Comparison of ENCODE assay signal across 1 cellular context in genomic region chr15:51982013-51982769, GRCh38.
TF ChIP-seq lines count a peak whose summit lies in the region.

No MANE protein-coding gene starts in this region.

TF ChIP-seq in endothelial cell of umbilical vein, 7 proteins besides CTCF, POLR2A, EP300 and RAD21:
- TF ChIP-seq POLR2AphosphoS5 (IDR thresholded peaks at IDR 0.05; ENCODE audit: insufficient read depth, low read depth, low read length) = no peak
- TF ChIP-seq GATA2 (IDR thresholded peaks at IDR 0.05; ENCODE audit: insufficient read depth, insufficient read length, low read depth, low read length) = peak; percentile 90
